ENCODE assay signal across 12 cellular contexts in genomic region chr1:44696789-44697188, GRCh38. TPM values are rescaled to one million over a fixed set of nuclear protein-coding genes. Genes with fewer than 3 reads are reported as not detected.
DNase-seq lines count a peak whose midpoint lies in the region; ATAC-seq and TF ChIP-seq lines count a peak whose summit lies in the region.
"Had no signal": no experiment of that assay in that cellular context is flagged by ENCODE, and none has a peak within 500 bp of the region (broad histone marks: within the 10 kb centered on the region; RNA-seq: fewer than 3 reads in every experiment).

No MANE protein-coding gene starts in this region.

- WGBS in thyroid gland, 2 donors = 61 to 87% methylated on average over 4 to 5 of the region's 5 CpGs

- H3K4me3 Mint-ChIP-seq in activated T-cell treated with anti-CD3 and anti-CD28 coated beads, Interleukin-2, amount 50 U/mL, for 24 hours = no peak overlapping the region
- H3K4me3 Mint-ChIP-seq: neural crest cell had no signal

- DNase-seq in activated T-cell treated with anti-CD3 and anti-CD28 coated beads, Interleukin-2, amount 50 U/mL, for 24 hours = peak; percentile 56
- peak; percentile 75 for DNase-seq in mesenteric fat pad (ENCODE audit: low spot score)
- DNase-seq in Ammon's horn (ENCODE audit: low spot score) = no peak
- DNase-seq in GOT3 (lab: John Stamatoyannopoulos, UW) = no peak
- DNase-seq in thyroid gland = no peak
- DNase-seq: GM23248 had no signal

- H3K27me3 Mint-ChIP-seq in activated T-cell treated with anti-CD3 and anti-CD28 coated beads, Interleukin-2, amount 50 U/mL, for 24 hours = no peaks in the 10 kb centered on the region

- no peak overlapping the region for H3K4me2 ChIP-seq in Loucy (ENCODE audit: low read depth, low read length, poor library complexity, severe bottlenecking)
- H3K4me2 ChIP-seq: KMS-11 had no signal

- H3K36me3 ChIP-seq in Loucy (ENCODE audit: insufficient read depth, low read length) (no peaks in the 10 kb centered on the region), thyroid gland (no peaks in the 10 kb centered on the region)

- H3K4me3 ChIP-seq in Loucy (ENCODE audit: low read length, poor library complexity, severe bottlenecking) (no peak overlapping the region), thyroid gland (replicated peaks in 1 of 3) (no peak overlapping the region)
- H3K4me3 ChIP-seq: GM23248 had no signal

- H3K27ac ChIP-seq in thyroid gland = no peak overlapping the region
- H3K27ac ChIP-seq: GM23248, KMS-11 had no signal

- peak; percentile 39 for TF ChIP-seq POLR2A in GM15510 (IDR thresholded peaks at IDR 0.05; ENCODE audit: borderline replicate concordance, extremely low read depth, insufficient read length)
- no peak for TF ChIP-seq POLR2A in thyroid gland (IDR thresholded peaks at IDR 0.05)

- peak overlapping the region; percentile 85 for H3K27ac Mint-ChIP-seq in activated T-cell treated with anti-CD3 and anti-CD28 coated beads, Interleukin-2, amount 50 U/mL, for 24 hours

- H3K27me3 ChIP-seq in Loucy (ENCODE audit: insufficient read depth, low read length, poor library complexity, severe bottlenecking) (no peaks in the 10 kb centered on the region), thyroid gland (no peaks in the 10 kb centered on the region)

- intact Hi-C loops in thyroid gland (cut with DNase I) = no loop called here

- no peak for TF ChIP-seq CTCF in Loucy (conservative IDR thresholded peaks at IDR 0.05; ENCODE audit: low read length)
- TF ChIP-seq CTCF in thyroid gland (IDR thresholded peaks at IDR 0.05) = no peak

- no peaks in the 10 kb centered on the region for H3K9me3 Mint-ChIP-seq in activated T-cell treated with anti-CD3 and anti-CD28 coated beads, Interleukin-2, amount 50 U/mL, for 24 hours
- H3K9me3 Mint-ChIP-seq: neural crest cell had no signal

- H3F3A ChIP-seq in Loucy (ENCODE audit: low read depth) = no peaks in the 10 kb centered on the region

- no peaks in the 10 kb centered on the region for H3K79me2 ChIP-seq in Loucy (ENCODE audit: insufficient read depth, low read length)

- H3K9me3 ChIP-seq in Loucy (ENCODE audit: insufficient read depth, low read depth, low read length) = no peaks in the 10 kb centered on the region
- H3K9me3 ChIP-seq in thyroid gland = no peaks in the 10 kb centered on the region

- H3K4me1 ChIP-seq in Loucy (ENCODE audit: insufficient read depth, low read length, poor library complexity, severe bottlenecking) = peaks cover 6% of the 10 kb centered on the region
- no peaks in the 10 kb centered on the region for H3K4me1 ChIP-seq in thyroid gland

- H3K9me2 ChIP-seq in Loucy (replicated peaks; ENCODE audit: low read depth, low read length) = no peaks in the 10 kb centered on the region

- H2AFZ ChIP-seq in Loucy (ENCODE audit: low read length) = peak overlapping the region; percentile 78
- H2AFZ ChIP-seq: GM23248 had no signal

- no peaks in the 10 kb centered on the region for H4K20me1 ChIP-seq in Loucy (ENCODE audit: insufficient read depth, low read length, poor library complexity, severe bottlenecking)

- ATAC-seq in GM21447 (IDR thresholded peaks at IDR 0.05; ENCODE audit: unreplicated experiment) = no peak

- H3K36me3 Mint-ChIP-seq in activated T-cell treated with anti-CD3 and anti-CD28 coated beads, Interleukin-2, amount 50 U/mL, for 24 hours (ENCODE audit: low read depth) = no peaks in the 10 kb centered on the region

- no peak overlapping the region for H3K9ac ChIP-seq in Loucy (ENCODE audit: low read depth, low read length, poor library complexity, severe bottlenecking)
- H3K9ac ChIP-seq: GM23248, KMS-11 had no signal

- H3K4me1 Mint-ChIP-seq in activated T-cell treated with anti-CD3 and anti-CD28 coated beads, Interleukin-2, amount 50 U/mL, for 24 hours (ENCODE audit: low read depth) = peaks cover 33% of the 10 kb centered on the region

RNA-seq across cellular contexts. Expression of gene ARMH1, which starts 22.3 kb away (rescaled TPM):
- total RNA-seq in mesenteric fat pad = 1.9 TPM
- 1 to 10 TPM in 2 of 4 donors, not detected in 2; 1.3 to 1.9 TPM for total RNA-seq in thyroid gland
- total RNA-seq: Daoy had no signal

RNA-seq across cellular contexts. Expression of gene TMEM53, which starts 22.5 kb away (rescaled TPM):
- 16.8 TPM for total RNA-seq in mesenteric fat pad
- 10 to 100 TPM in 1 of 4 donors, 1 to 10 TPM in 3; 3.9 to 10.4 (median 8.0) TPM for total RNA-seq in thyroid gland

RNA-seq across cellular contexts. Expression of gene RNU5D-1, which starts 34.2 kb away (rescaled TPM):
- total RNA-seq in mesenteric fat pad (not detected), thyroid gland (not detected)
- total RNA-seq: Daoy, GM23248, neural crest cell had no signal

RNA-seq across cellular contexts. Expression of gene KIF2C, which starts 42.8 kb away (rescaled TPM):
- total RNA-seq in mesenteric fat pad (0.26 TPM), thyroid gland (1 to 10 TPM in 2 of 4 donors, under 1 TPM in 2; 0.63 to 1.2 (median 1.0) TPM)

Comparison
In these comparisons a context has a peak if more than half of its experiments do, and no peak if none do; other contexts are left out.
1. DNase-seq: peak in activated T-cell treated with anti-CD3 and anti-CD28 coated beads, Interleukin-2, amount 50 U/mL, for 24 hours (single experiment) and mesenteric fat pad (single experiment); none in Ammon's horn (single experiment), GOT3 (single experiment) and thyroid gland (0 of 2).